ENCODE assay signal across 20 cellular contexts in genomic region chr10:124545756-124546369, GRCh38.
DNase-seq lines count a peak whose midpoint lies in the region; ATAC-seq and TF ChIP-seq lines count a peak whose summit lies in the region.
"Had no signal": no experiment of that assay in that cellular context is flagged by ENCODE, and none has a peak within 500 bp of the region (broad histone marks: within the 10 kb centered on the region; RNA-seq: fewer than 3 reads in every experiment).

No MANE protein-coding gene starts in this region.

- H2AK5ac ChIP-seq in mesendoderm (ENCODE audit: low read length): no peak overlapping the region

- H3K23ac ChIP-seq in mesendoderm (ENCODE audit: low read length): no peak overlapping the region

- H3K79me1 ChIP-seq in mesendoderm (ENCODE audit: low read length): no peaks in the 10 kb centered on the region

- ATAC-seq in HG03045 (IDR thresholded peaks at IDR 0.05; ENCODE audit: unreplicated experiment): no peak

- H3K9me3 Mint-ChIP-seq in immature natural killer cell: no peaks in the 10 kb centered on the region
- no peaks in the 10 kb centered on the region for H3K9me3 Mint-ChIP-seq in endodermal cell
- H3K9me3 Mint-ChIP-seq: T-helper 2 cell treated with Interferon-gamma antibody and Interleukin-4, amounts not matched to agents 5 μg/mL and 100 μg/mL, for 36 hours; type B pancreatic cell had no signal

- H3K79me2 ChIP-seq in DOHH2 (ENCODE audit: control insufficient read depth, low read length) (peaks cover 3% of the 10 kb centered on the region; the same call in 1 of the 2 replicates), mesendoderm (ENCODE audit: control insufficient read depth, insufficient read depth, low read length) (no peaks in the 10 kb centered on the region)

- H3K4me1 ChIP-seq in DOHH2 (ENCODE audit: control insufficient read depth, low read length) (peaks cover 99% of the 10 kb centered on the region), endodermal cell (ENCODE audit: control insufficient read depth, insufficient read depth, low read length) (no peaks in the 10 kb centered on the region), mesendoderm (ENCODE audit: control insufficient read depth, low read depth, low read length) (no peaks in the 10 kb centered on the region)
- H3K4me1 ChIP-seq: colonic mucosa had no signal

- no peak overlapping the region for H2BK15ac ChIP-seq in mesendoderm (replicated peaks; ENCODE audit: low read depth)

- no peak overlapping the region for H3K4ac ChIP-seq in mesendoderm (ENCODE audit: low read depth, low read length)

- peak overlapping the region; percentile 75 for H3K4me2 ChIP-seq in DOHH2 (ENCODE audit: low read length)
- H3K4me2 ChIP-seq in mesendoderm (ENCODE audit: low read length): no peak overlapping the region
- H3K4me2 ChIP-seq: KMS-11 had no signal

- no peaks in the 10 kb centered on the region for H4K20me1 ChIP-seq in DOHH2 (ENCODE audit: control insufficient read depth, insufficient read depth, low read depth, low read length)

- peak in 2 of 3 experiments; percentile 74 to 85 for DNase-seq in NCI-H1417 (lab: John Stamatoyannopoulos, UW)
- DNase-seq in NCI-H1417 treated with DMSO at 0.1 percent for 48 hours (lab: John Stamatoyannopoulos, UW): no peak
- DNase-seq in NCI-H345 treated with DMSO at 0.1 percent for 48 hours (lab: John Stamatoyannopoulos, UW; ENCODE audit: unreplicated experiment): peak; percentile 8
- DNase-seq in immature natural killer cell: no peak
- DNase-seq in endodermal cell: no peak
- DNase-seq in mesendoderm: no peak
- DNase-seq: activated CD4-positive, CD25-positive, alpha-beta regulatory T cell treated with anti-CD3 and anti-CD28 coated beads, Interleukin-2, amount 50 U/mL, for 72 hours; EL; NCI-H1436; SIG-M5; stimulated activated naive CD4-positive, alpha-beta T cell treated with Interleukin-2 at 50 U/mL for 16 hours had no signal

- H3K27ac ChIP-seq in DOHH2 (ENCODE audit: low read depth, low read length): peak overlapping the region; percentile 62
- H3K27ac ChIP-seq in endodermal cell (ENCODE audit: low read depth, low read length): no peak overlapping the region
- no peak overlapping the region for H3K27ac ChIP-seq in mesendoderm (ENCODE audit: low read depth, low read length)
- H3K27ac ChIP-seq: 22Rv1, C4-2B, colonic mucosa, epithelial cell of prostate, KMS-11 had no signal

- H3K4me3 Mint-ChIP-seq in immature natural killer cell (peak overlapping the region; percentile 35 to 73 (median 57)), endodermal cell (no peak overlapping the region)
- H3K4me3 Mint-ChIP-seq: T-helper 2 cell treated with Interferon-gamma antibody and Interleukin-4, amounts not matched to agents 5 μg/mL and 100 μg/mL, for 36 hours; type B pancreatic cell had no signal

- H3K27ac Mint-ChIP-seq in immature natural killer cell (no peak overlapping the region), endodermal cell (no peak overlapping the region)
- H3K27ac Mint-ChIP-seq: T-helper 2 cell treated with Interferon-gamma antibody and Interleukin-4, amounts not matched to agents 5 μg/mL and 100 μg/mL, for 36 hours; type B pancreatic cell had no signal

- peaks cover 10% of the 10 kb centered on the region for H3F3A ChIP-seq in DOHH2 (ENCODE audit: control insufficient read depth, insufficient read depth)

- no peak overlapping the region for H2BK5ac ChIP-seq in mesendoderm (ENCODE audit: low read length)

- no peak overlapping the region for H3K56ac ChIP-seq in mesendoderm (ENCODE audit: low read length)

- H3K18ac ChIP-seq in mesendoderm (ENCODE audit: low read length): no peak overlapping the region

- H2BK120ac ChIP-seq in mesendoderm (ENCODE audit: low read depth, low read length): no peak overlapping the region

- H3K27me3 ChIP-seq in DOHH2 (ENCODE audit: control insufficient read depth, low read length) (no peaks in the 10 kb centered on the region), endodermal cell (ENCODE audit: control insufficient read depth, insufficient read depth, low read length, poor library complexity, severe bottlenecking) (no peaks in the 10 kb centered on the region), mesendoderm (ENCODE audit: insufficient read depth, low read length, poor library complexity) (no peaks in the 10 kb centered on the region)
- H3K27me3 ChIP-seq: colonic mucosa had no signal

- 88 to 95% methylated on average over 8 to 17 of the region's 18 CpGs for WGBS in endodermal cell (ENCODE audit: insufficient coverage in 1 of 2, insufficient read length in 1 of 2), 2 experiments
- no CpG with 5 or more reads among the region's 18 CpGs for WGBS in mesendoderm (ENCODE audit: extremely low coverage, insufficient coverage, low lambda C conversion rate)

- H4K5ac ChIP-seq in mesendoderm (ENCODE audit: low read length): no peak overlapping the region

- H3K36me3 Mint-ChIP-seq in immature natural killer cell (no peaks in the 10 kb centered on the region), endodermal cell (ENCODE audit: low read depth) (no peaks in the 10 kb centered on the region)
- H3K36me3 Mint-ChIP-seq: type B pancreatic cell had no signal

- H3K4me1 Mint-ChIP-seq in immature natural killer cell (peaks cover 12 to 16% of the 10 kb centered on the region in 2 donors), endodermal cell (no peaks in the 10 kb centered on the region)

- H3K9ac ChIP-seq in endodermal cell (ENCODE audit: extremely low read depth, low read length, poor library complexity, severe bottlenecking) (no peak overlapping the region), mesendoderm (ENCODE audit: low read length) (no peak overlapping the region)
- H3K9ac ChIP-seq: KMS-11 had no signal

- H3K9me3 ChIP-seq in DOHH2 (ENCODE audit: control insufficient read depth, insufficient read depth, low read length) (no peaks in the 10 kb centered on the region), endodermal cell (ENCODE audit: control insufficient read depth, low read length) (no peaks in the 10 kb centered on the region)
- H3K9me3 ChIP-seq: colonic mucosa had no signal

- TF ChIP-seq CTCF in DOHH2 (IDR thresholded peaks at IDR 0.05; ENCODE audit: low read depth, low read length, poor library complexity, severe bottlenecking): no peak
- no peak for TF ChIP-seq CTCF in endodermal cell (conservative IDR thresholded peaks at IDR 0.05)

- H4K8ac ChIP-seq in mesendoderm (ENCODE audit: low read depth, low read length): no peak overlapping the region

- H3K4me3 ChIP-seq in DOHH2 (ENCODE audit: low read length) (peak overlapping the region; percentile 70), endodermal cell (ENCODE audit: low read length) (no peak overlapping the region), mesendoderm (ENCODE audit: low read length) (no peak overlapping the region)
- H3K4me3 ChIP-seq: colonic mucosa had no signal

- H3K36me3 ChIP-seq in DOHH2 (ENCODE audit: control insufficient read depth, low read length): peaks cover 6% of the 10 kb centered on the region
- no peaks in the 10 kb centered on the region for H3K36me3 ChIP-seq in endodermal cell (ENCODE audit: control insufficient read depth, insufficient read depth, low read length)
- no peaks in the 10 kb centered on the region for H3K36me3 ChIP-seq in mesendoderm (ENCODE audit: control insufficient read depth, insufficient read depth, low read length)
- H3K36me3 ChIP-seq: colonic mucosa had no signal

- peaks cover 0 to 9% (median 1%) of the 10 kb centered on the region in 3 donors for H3K27me3 Mint-ChIP-seq in immature natural killer cell (ENCODE audit: low read depth in 3 of 3)
- no peaks in the 10 kb centered on the region for H3K27me3 Mint-ChIP-seq in endodermal cell (ENCODE audit: insufficient read depth)
- H3K27me3 Mint-ChIP-seq: type B pancreatic cell had no signal

- H3K9me2 ChIP-seq in DOHH2 (replicated peaks; ENCODE audit: control insufficient read depth, low read length): no peaks in the 10 kb centered on the region

Comparison
In these comparisons a context has a peak if more than half of its experiments do, and no peak if none do; other contexts are left out.
1. DNase-seq: peak in NCI-H1417 (2 of 3) and NCI-H345 treated with DMSO at 0.1 percent for 48 hours (single experiment); none in NCI-H1417 treated with DMSO at 0.1 percent for 48 hours (single experiment), immature natural killer cell (0 of 3), endodermal cell (single experiment) and mesendoderm (single experiment).